In genomic region chr10:61319550-61320256, GRCh38 we compare ENCODE assay signal across 16 cellular contexts.
"Had no signal": no experiment of that assay in that cellular context is flagged by ENCODE, and none has a peak within 500 bp of the region (broad histone marks: within the 10 kb centered on the region; RNA-seq: fewer than 3 reads in every experiment).

No MANE protein-coding gene starts in this region.

- H3K27me3 Mint-ChIP-seq: progenitor cell of endocrine pancreas had no signal

- H3K4me3 ChIP-seq: coronary artery, spleen had no signal

- DNase-seq: activated CD4-positive, alpha-beta T cell treated with anti-CD3 and anti-CD28 coated beads for 1 hour; activated CD4-positive, alpha-beta T cell treated with anti-CD3 and anti-CD28 coated beads, Interleukin-2, amount 50 U/mL, for 1 hour; activated CD8-positive, alpha-beta T cell treated with anti-CD3 and anti-CD28 coated beads, Interleukin-2, amount 10 ng/mL, durations not matched to agents 7 days and 5 days; activated gamma-delta T cell treated with Interleukin-2 at 50 U/mL for 16 hours; activated T-cell treated with anti-CD3 and anti-CD28 coated beads, Interleukin-2, amount 50 U/mL, for 1 hour; aorta; cerebellar nuclear complex; left ventricle myocardium superior; spleen; stimulated activated CD4-positive, alpha-beta T cell treated with anti-CD3 and anti-CD28 coated beads, Interleukin-4, amount 100 ng/mL, for 4 hours; stimulated activated naive CD8-positive, alpha-beta T cell treated with anti-CD3 and anti-CD28 coated beads, Interleukin-15, Interleukin-2, amounts not matched to agents 100 U/mL and 50 U/mL, for 24 hours; T-helper 1 cell had no signal

- H3K36me3 Mint-ChIP-seq: activated naive CD4-positive, alpha-beta T cell treated with anti-CD3 and anti-CD28 coated beads, Interleukin-2, amount 50 U/mL, for 24 hours; natural killer cell treated with Interleukin-12 subunit alpha and Interleukin-12 subunit beta and Interleukin-15 and Interleukin-18, amount 100 ng/mL, for 72 hours had no signal

- H3K4me3 Mint-ChIP-seq: activated CD8-positive, alpha-beta T cell treated with anti-CD3 and anti-CD28 coated beads, Interleukin-2, amount 10 ng/mL, durations not matched to agents 7 days and 5 days; activated naive CD4-positive, alpha-beta T cell treated with anti-CD3 and anti-CD28 coated beads, Interleukin-2, amount 50 U/mL, for 24 hours; natural killer cell treated with Interleukin-12 subunit alpha and Interleukin-12 subunit beta and Interleukin-15 and Interleukin-18, amount 100 ng/mL, for 72 hours had no signal

- H3K27ac Mint-ChIP-seq: activated CD8-positive, alpha-beta T cell treated with anti-CD3 and anti-CD28 coated beads, Interleukin-2, amount 10 ng/mL, durations not matched to agents 7 days and 5 days; activated naive CD4-positive, alpha-beta T cell treated with anti-CD3 and anti-CD28 coated beads, Interleukin-2, amount 50 U/mL, for 24 hours; natural killer cell treated with Interleukin-12 subunit alpha and Interleukin-12 subunit beta and Interleukin-15 and Interleukin-18, amount 100 ng/mL, for 72 hours; progenitor cell of endocrine pancreas had no signal

- H3K27me3 ChIP-seq: spleen had no signal

- H3K36me3 ChIP-seq: spleen had no signal

- H3K27ac ChIP-seq: coronary artery, spleen had no signal

- H3K9me3 Mint-ChIP-seq: activated naive CD4-positive, alpha-beta T cell treated with anti-CD3 and anti-CD28 coated beads, Interleukin-2, amount 50 U/mL, for 24 hours; natural killer cell treated with Interleukin-12 subunit alpha and Interleukin-12 subunit beta and Interleukin-15 and Interleukin-18, amount 100 ng/mL, for 72 hours had no signal
